Comparison of ENCODE assay signal across 12 cellular contexts in genomic region chr15:74173545-74174215, GRCh38. TPM values are rescaled to one million over a fixed set of nuclear protein-coding genes. Genes with fewer than 3 reads are reported as not detected.
A peak's percentile ranks its signal among the peaks of the same experiment; 100 is the strongest.
DNase-seq lines count a peak whose midpoint lies in the region; ATAC-seq and TF ChIP-seq lines count a peak whose summit lies in the region.
"Had no signal": no experiment of that assay in that cellular context is flagged by ENCODE, and none has a peak within 500 bp of the region (broad histone marks: within the 10 kb centered on the region; RNA-seq: fewer than 3 reads in every experiment).

ISLR (plus strand) TSS chr15:74173710; CDS start chr15:74174859, 1,149 bp downstream.

- peaks cover 7% of the 10 kb centered on the region for H3K36me3 ChIP-seq in adipocyte (ENCODE audit: control insufficient read depth, insufficient read depth, low read length, severe bottlenecking)
- peaks cover 0 to 6% (median 0%) of the 10 kb centered on the region in 9 donors for H3K36me3 ChIP-seq in heart left ventricle
- H3K36me3 ChIP-seq in parathyroid adenoma (ENCODE audit: control insufficient read depth, insufficient read depth, low read length) = no peaks in the 10 kb centered on the region
- H3K36me3 ChIP-seq: SJSA1 had no signal

- WGBS in heart left ventricle, 4 donors = 43 to 59% (median 54%) methylated on average over 15 to 17 of the region's 17 CpGs

- ATAC-seq in heart left ventricle (peak; percentile 41 to 65 (median 46)), GM18519 (IDR thresholded peaks at IDR 0.05; ENCODE audit: low FRiP score, unreplicated experiment) (no peak)
- ATAC-seq: CD8-positive, alpha-beta T cell had no signal

- H3K4me3 ChIP-seq in adipocyte (ENCODE audit: low read length) = peak within 1 kb of the TSS; percentile 77
- H3K4me3 ChIP-seq in heart left ventricle = peak within 1 kb of the TSS in 10 of 12 donors; percentile 24 to 57 (median 44)
- no peak within 1 kb of the TSS for H3K4me3 ChIP-seq in parathyroid adenoma (ENCODE audit: low read depth, low read length)
- H3K4me3 ChIP-seq: SJSA1 had no signal

- H3K9me3 ChIP-seq in adipocyte (ENCODE audit: control insufficient read depth, low read length) (no peaks in the 10 kb centered on the region), heart left ventricle (no peaks in the 10 kb centered on the region), parathyroid adenoma (ENCODE audit: control insufficient read depth, low read length) (no peaks in the 10 kb centered on the region)
- H3K9me3 ChIP-seq: SJSA1 had no signal

- intact Hi-C loops in heart left ventricle (cut with DNase I) = loop anchor here in 2 of 10 donors (5.0 kb wide), 1 partner anchor 36 kb away; no protein-coding TSS in a partner anchor

- H3K27me3 ChIP-seq in adipocyte (replicated peaks; ENCODE audit: control insufficient read depth, insufficient read depth, low read length) = no peaks in the 10 kb centered on the region
- H3K27me3 ChIP-seq in heart left ventricle = no peaks in the 10 kb centered on the region
- no peaks in the 10 kb centered on the region for H3K27me3 ChIP-seq in parathyroid adenoma (ENCODE audit: control insufficient read depth, insufficient read depth, low read length)
- H3K27me3 ChIP-seq: SJSA1 had no signal

- DNase-seq in AG08396 (ENCODE audit: low spot score) = peak; percentile 52
- DNase-seq in adipocyte (ENCODE audit: low read depth) = peak; percentile 59
- peak in 4 of 5 donors; percentile 46 to 65 (median 58) for DNase-seq in heart left ventricle
- no peak for DNase-seq in retina
- DNase-seq in NCI-H146 treated with DMSO at 0.1 percent for 48 hours (lab: John Stamatoyannopoulos, UW; ENCODE audit: unreplicated experiment) = no peak
- DNase-seq in hypothalamus (lab: John Stamatoyannopoulos, UW) = no peak
- DNase-seq: CD8-positive, alpha-beta T cell; stimulated activated CD4-positive, alpha-beta T cell treated with anti-CD3 and anti-CD28 coated beads, Interleukin-15, amount 100 ng/mL, for 24 hours had no signal

- H3K27ac ChIP-seq in heart left ventricle (peak within 1 kb of the TSS; percentile 49 to 94 (median 84)), parathyroid adenoma (peak within 1 kb of the TSS; percentile 56)
- H3K27ac ChIP-seq: SJSA1 had no signal

- no peak within 1 kb of the TSS for H3K4me2 ChIP-seq in parathyroid adenoma (ENCODE audit: low read length)

- H2AFZ ChIP-seq in parathyroid adenoma = no peak within 1 kb of the TSS

- peaks cover 60% of the 10 kb centered on the region for H3K4me1 ChIP-seq in adipocyte (ENCODE audit: control insufficient read depth, insufficient read depth, low read length)
- H3K4me1 ChIP-seq in heart left ventricle = peaks cover 0 to 85% (median 47%) of the 10 kb centered on the region in 12 donors
- H3K4me1 ChIP-seq in parathyroid adenoma = no peaks in the 10 kb centered on the region

- TF ChIP-seq POLR2A in heart left ventricle (IDR thresholded peaks at IDR 0.05) = no peak

- TF ChIP-seq CTCF in heart left ventricle (IDR thresholded peaks at IDR 0.05) (no peak), parathyroid adenoma (IDR thresholded peaks at IDR 0.05) (no peak)

- no peaks in the 10 kb centered on the region for H3K79me2 ChIP-seq in parathyroid adenoma

- H3K9ac ChIP-seq in adipocyte (ENCODE audit: low read length) (peak within 1 kb of the TSS; percentile 87), parathyroid adenoma (no peak within 1 kb of the TSS)

RNA-seq across cellular contexts. Expression of gene ISLR, which starts in this region (rescaled TPM):
- total RNA-seq in heart left ventricle = 10 to 100 TPM in 7 of 9 donors, 1 to 10 TPM in 2; 5.1 to 32.3 (median 16.9) TPM
- polyA plus RNA-seq in heart left ventricle = 1 to 10 TPM; 6.4 to 9.1 TPM
- total RNA-seq: CD8-positive, alpha-beta T cell; M059J; SJSA1 had no signal

Comparison
In these comparisons a context has a peak if more than half of its experiments do, and no peak if none do; other contexts are left out.
1. DNase-seq: peak in AG08396 (single experiment), adipocyte (single experiment) and heart left ventricle (4 of 5); none in retina (single experiment), NCI-H146 treated with DMSO at 0.1 percent for 48 hours (single experiment) and hypothalamus (0 of 51).